29 cellular contexts compared by ENCODE assay signal in the genomic region with DNA sequence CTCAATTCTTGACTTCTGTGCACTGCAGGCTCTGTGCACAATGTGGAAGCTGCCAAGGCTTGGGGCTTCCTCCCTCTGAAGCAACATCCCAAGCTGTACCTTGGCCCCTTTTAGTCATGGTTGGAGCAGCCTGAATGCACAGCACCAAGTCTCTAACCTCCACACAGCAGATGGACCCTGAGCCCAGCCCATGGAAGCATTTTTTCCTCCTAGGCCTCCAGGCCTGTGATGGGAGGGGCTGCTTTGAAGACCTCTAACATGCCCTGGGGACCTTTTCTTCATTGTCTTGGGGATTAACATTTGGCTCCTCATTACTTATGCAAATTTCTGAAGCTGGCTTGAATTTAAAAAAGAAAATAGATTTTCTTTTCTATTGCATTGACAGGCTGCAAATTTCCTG.
"Had no signal": no experiment of that assay in that cellular context is flagged by ENCODE, and none has a peak within 500 bp of the region (broad histone marks: within the 10 kb centered on the region; RNA-seq: fewer than 3 reads in every experiment).

No MANE protein-coding gene starts in this region.

- H3K36me3 Mint-ChIP-seq: stimulated activated effector memory CD8-positive, alpha-beta T cell treated with anti-CD3 and anti-CD28 coated beads, Interleukin-12 subunit alpha, Interleukin-12 subunit beta, amount 100 ng/mL, for 72 hours; stimulated activated memory B cell treated with anti-CD40 and anti-IgM and Interleukin-4, amounts not matched to agents 10 μg/mL and 1 μg/mL and 100 μg/mL, for 72 hours; stimulated activated naive B cell treated with anti-CD40 and anti-IgM and Interleukin-4, amounts not matched to agents 10 μg/mL and 1 μg/mL and 100 μg/mL, for 72 hours had no signal

- H3K27ac Mint-ChIP-seq: stimulated activated effector memory CD8-positive, alpha-beta T cell treated with anti-CD3 and anti-CD28 coated beads, Interleukin-12 subunit alpha, Interleukin-12 subunit beta, amount 100 ng/mL, for 72 hours; stimulated activated memory B cell treated with anti-CD40 and anti-IgM and Interleukin-4, amounts not matched to agents 10 μg/mL and 1 μg/mL and 100 μg/mL, for 72 hours; stimulated activated naive B cell treated with anti-CD40 and anti-IgM and Interleukin-4, amounts not matched to agents 10 μg/mL and 1 μg/mL and 100 μg/mL, for 72 hours; stimulated activated naive CD8-positive, alpha-beta T cell treated with anti-CD3 and anti-CD28 coated beads, Interleukin-15, amount 100 ng/mL, for 72 hours; stimulated activated naive CD8-positive, alpha-beta T cell treated with anti-CD3 and anti-CD28 coated beads, Interleukin-15, Interleukin-2, amounts not matched to agents 100 ng/mL and 50 ng/mL, for 24 hours; type B pancreatic cell had no signal

- ATAC-seq: stimulated activated effector memory CD8-positive, alpha-beta T cell treated with anti-CD3 and anti-CD28 coated beads, Interleukin-12 subunit alpha, Interleukin-12 subunit beta, amount 100 ng/mL, for 72 hours; stimulated activated memory B cell treated with anti-CD40 and anti-IgM and Interleukin-4, amounts not matched to agents 10 μg/mL and 1 μg/mL and 100 μg/mL, for 72 hours; stimulated activated naive B cell treated with anti-CD40 and anti-IgM and Interleukin-4, amounts not matched to agents 10 μg/mL and 1 μg/mL and 100 μg/mL, for 72 hours; stimulated activated naive CD8-positive, alpha-beta T cell treated with anti-CD3 and anti-CD28 coated beads, Interleukin-15, amount 100 ng/mL, for 72 hours; stimulated activated naive CD8-positive, alpha-beta T cell treated with anti-CD3 and anti-CD28 coated beads, Interleukin-15, Interleukin-2, amounts not matched to agents 100 U/mL and 50 U/mL, for 24 hours; upper lobe of right lung had no signal

- H3K4me1 ChIP-seq: stomach, suprapubic skin, testis, tibial artery, tibial nerve, transverse colon, upper lobe of left lung, upper lobe of right lung, uterus, vagina had no signal

- H3K4me1 Mint-ChIP-seq: stimulated activated effector memory CD8-positive, alpha-beta T cell treated with anti-CD3 and anti-CD28 coated beads, Interleukin-12 subunit alpha, Interleukin-12 subunit beta, amount 100 ng/mL, for 72 hours; stimulated activated memory B cell treated with anti-CD40 and anti-IgM and Interleukin-4, amounts not matched to agents 10 μg/mL and 1 μg/mL and 100 μg/mL, for 72 hours; stimulated activated naive B cell treated with anti-CD40 and anti-IgM and Interleukin-4, amounts not matched to agents 10 μg/mL and 1 μg/mL and 100 μg/mL, for 72 hours; stimulated activated naive CD8-positive, alpha-beta T cell treated with anti-CD3 and anti-CD28 coated beads, Interleukin-15, amount 100 ng/mL, for 72 hours had no signal

- H3K27me3 Mint-ChIP-seq: stimulated activated memory B cell treated with anti-CD40 and anti-IgM and Interleukin-4, amounts not matched to agents 10 μg/mL and 1 μg/mL and 100 μg/mL, for 72 hours; stimulated activated naive B cell treated with anti-CD40 and anti-IgM and Interleukin-4, amounts not matched to agents 10 μg/mL and 1 μg/mL and 100 μg/mL, for 72 hours; stimulated activated naive CD8-positive, alpha-beta T cell treated with anti-CD3 and anti-CD28 coated beads, Interleukin-15, amount 100 ng/mL, for 72 hours; stimulated activated naive CD8-positive, alpha-beta T cell treated with anti-CD3 and anti-CD28 coated beads, Interleukin-15, Interleukin-2, amounts not matched to agents 100 ng/mL and 50 ng/mL, for 24 hours; type B pancreatic cell had no signal

- H3K9me3 ChIP-seq: testis, thyroid gland, upper lobe of right lung, uterus, vagina had no signal

- H3K27ac ChIP-seq: stomach, suprapubic skin, testis, thoracic aorta, thyroid gland, tibial artery, tibial nerve, transverse colon, upper lobe of left lung, upper lobe of right lung, uterus, vagina had no signal

- H3K36me3 ChIP-seq: stomach, suprapubic skin, thoracic aorta, thyroid gland, tibial artery, tibial nerve, transverse colon, upper lobe of left lung, upper lobe of right lung, uterus, vagina had no signal

- H3K4me3 ChIP-seq: stomach, suprapubic skin, testis, thoracic aorta, thyroid gland, tibial artery, tibial nerve, transverse colon, upper lobe of left lung, upper lobe of right lung, uterus, vagina had no signal

- H3K4me3 Mint-ChIP-seq: stimulated activated effector memory CD8-positive, alpha-beta T cell treated with anti-CD3 and anti-CD28 coated beads, Interleukin-12 subunit alpha, Interleukin-12 subunit beta, amount 100 ng/mL, for 72 hours; stimulated activated memory B cell treated with anti-CD40 and anti-IgM and Interleukin-4, amounts not matched to agents 10 μg/mL and 1 μg/mL and 100 μg/mL, for 72 hours; stimulated activated naive B cell treated with anti-CD40 and anti-IgM and Interleukin-4, amounts not matched to agents 10 μg/mL and 1 μg/mL and 100 μg/mL, for 72 hours; stimulated activated naive CD8-positive, alpha-beta T cell treated with anti-CD3 and anti-CD28 coated beads, Interleukin-15, amount 100 ng/mL, for 72 hours; stimulated activated naive CD8-positive, alpha-beta T cell treated with anti-CD3 and anti-CD28 coated beads, Interleukin-15, Interleukin-2, amounts not matched to agents 100 ng/mL and 50 ng/mL, for 24 hours; type B pancreatic cell had no signal

- H3K27me3 ChIP-seq: stomach, suprapubic skin, testis, thyroid gland, tibial artery, tibial nerve, transverse colon, upper lobe of left lung, upper lobe of right lung, uterus, vagina had no signal

- DNase-seq: stimulated activated CD4-positive, alpha-beta T cell treated with anti-CD3 and anti-CD28 coated beads, Interleukin-2, amount 100 ng/mL, for 48 hours; stimulated activated CD4-positive, alpha-beta T cell treated with anti-CD3 and anti-CD28 coated beads, Interleukin-4, amount 100 ng/mL, for 1 hour; stimulated activated CD4-positive, alpha-beta T cell treated with anti-CD3 and anti-CD28 coated beads, Interleukin-4, amount 100 ng/mL, for 24 hours; stimulated activated CD4-positive, alpha-beta T cell treated with anti-CD3 and anti-CD28 coated beads, Interleukin-4, amount 100 ng/mL, for 4 hours; stimulated activated CD8-positive, alpha-beta memory T cell treated with anti-CD3 and anti-CD28 coated beads, Interleukin-4, amount 100 ng/mL, for 48 hours; stimulated activated naive B cell treated with anti-CD40 and anti-IgM and Interleukin-4, amounts not matched to agents 10 μg/mL and 1 μg/mL and 100 μg/mL, for 72 hours; stimulated activated naive CD4-positive, alpha-beta T cell; stimulated activated naive CD4-positive, alpha-beta T cell treated with Interleukin-2 at 50 U/mL for 16 hours; stimulated activated naive CD8-positive, alpha-beta T cell treated with anti-CD3 and anti-CD28 coated beads, Interleukin-15, amount 100 ng/mL, for 72 hours; stimulated activated naive CD8-positive, alpha-beta T cell treated with anti-CD3 and anti-CD28 coated beads, Interleukin-15, Interleukin-2, amounts not matched to agents 100 U/mL and 50 U/mL, for 24 hours; stomach; substantia nigra; testis; thyroid gland; tibial artery; transverse colon; trophoblast cell; upper lobe of left lung; upper lobe of right lung; uterus had no signal

- FAIRE-seq: urothelium cell line had no signal
